15 cellular contexts compared by ENCODE assay signal in genomic region chr1:118788372-118788955, GRCh38.
A peak's percentile ranks its signal among the peaks of the same experiment; 100 is the strongest.
DNase-seq lines count a peak whose midpoint lies in the region; ATAC-seq and TF ChIP-seq lines count a peak whose summit lies in the region.
"Had no signal": no experiment of that assay in that cellular context is flagged by ENCODE, and none has a peak within 500 bp of the region (broad histone marks: within the 10 kb centered on the region; RNA-seq: fewer than 3 reads in every experiment).

No MANE protein-coding gene starts in this region.

- ATAC-seq in HG02642 (IDR thresholded peaks at IDR 0.05; ENCODE audit: poor library complexity, unreplicated experiment) (no peak), GM21367 (IDR thresholded peaks at IDR 0.05; ENCODE audit: unreplicated experiment) (no peak), GM18505 (IDR thresholded peaks at IDR 0.05; ENCODE audit: unreplicated experiment) (no peak)
- ATAC-seq: left colon had no signal

- no peaks in the 10 kb centered on the region for H3K4me1 Mint-ChIP-seq in Calu3 (ENCODE audit: low read depth, unreplicated experiment)
- H3K4me1 Mint-ChIP-seq: activated naive CD4-positive, alpha-beta T cell treated with anti-CD3 and anti-CD28 coated beads, Interleukin-2, amount 10 ng/mL, durations not matched to agents 7 days and 5 days had no signal

- peaks cover 2% of the 10 kb centered on the region for H3K9me3 Mint-ChIP-seq in Calu3 (ENCODE audit: low read depth, unreplicated experiment)

- no peak for TF ChIP-seq POLR2A in GM18505 (IDR thresholded peaks at IDR 0.05; ENCODE audit: borderline replicate concordance, extremely low read depth, insufficient read depth, insufficient read length)

- H3K36me3 Mint-ChIP-seq in Calu3 (ENCODE audit: insufficient read depth, unreplicated experiment): no peaks in the 10 kb centered on the region
- H3K36me3 Mint-ChIP-seq: activated naive CD4-positive, alpha-beta T cell treated with anti-CD3 and anti-CD28 coated beads, Interleukin-2, amount 10 ng/mL, durations not matched to agents 7 days and 5 days had no signal

- in situ Hi-C loops in GM13976 (cut with MboI; ENCODE audit: low sequenced_read_pairs, unreplicated experiment): loop anchor here (10.0 kb wide), 1 partner anchor 56 kb away; no protein-coding TSS in a partner anchor

- no peaks in the 10 kb centered on the region for H3K27me3 Mint-ChIP-seq in Calu3 (ENCODE audit: unreplicated experiment)
- H3K27me3 Mint-ChIP-seq: activated naive CD4-positive, alpha-beta T cell treated with anti-CD3 and anti-CD28 coated beads, Interleukin-2, amount 10 ng/mL, durations not matched to agents 7 days and 5 days had no signal

- intact Hi-C loops in Calu3 (cut with micrococcal nuclease; ENCODE audit: unreplicated experiment): no loop called here

- CTCF ChIA-PET in Calu3 (lab: Charles Lee): no interaction called here

- no peak overlapping the region for H3K4me3 Mint-ChIP-seq in Calu3 (ENCODE audit: low read depth, unreplicated experiment)
- H3K4me3 Mint-ChIP-seq: activated naive CD4-positive, alpha-beta T cell treated with anti-CD3 and anti-CD28 coated beads, Interleukin-2, amount 10 ng/mL, durations not matched to agents 7 days and 5 days had no signal

- TF ChIP-seq CTCF in Calu3 (IDR thresholded peaks at IDR 0.05; ENCODE audit: unreplicated experiment): no peak
- TF ChIP-seq CTCF in GM13976 (IDR thresholded peaks at IDR 0.05; ENCODE audit: borderline replicate concordance, control extremely low read depth, extremely low read depth, insufficient read depth, missing control alignments): no peak

- H3K27ac Mint-ChIP-seq in Calu3 (ENCODE audit: unreplicated experiment): no peak overlapping the region
- H3K27ac Mint-ChIP-seq: activated naive CD4-positive, alpha-beta T cell treated with anti-CD3 and anti-CD28 coated beads, Interleukin-2, amount 10 ng/mL, durations not matched to agents 7 days and 5 days had no signal

- no TSS peak for BruUV-seq in Calu3 (replicated peaks; lab: Mats Ljungman, UMichigan)

- DNase-seq in Calu3 (peak; percentile 2), M059J (ENCODE audit: low read depth) (peak; percentile 87), T1000 (lab: John Stamatoyannopoulos, UW) (peak; percentile 76), left kidney (ENCODE audit: low read depth, low spot score) (peak; percentile 66), GM13976 (ENCODE audit: low spot score) (no peak)
- DNase-seq: activated CD4-positive, alpha-beta T cell treated with anti-CD3 and anti-CD28 coated beads for 4 hours; activated naive CD4-positive, alpha-beta T cell treated with anti-CD3 and anti-CD28 coated beads, Interleukin-2, amount 10 ng/mL, durations not matched to agents 7 days and 5 days; Caco-2; IMR-90; left colon; right lobe of liver; stimulated activated CD8-positive, alpha-beta memory T cell treated with anti-CD3 and anti-CD28 coated beads, Interleukin-4, amount 100 ng/mL, for 48 hours had no signal
